8 cellular contexts compared by ENCODE assay signal in genomic region chr10:127906548-127907377, GRCh38. TPM values are rescaled to one million over a fixed set of nuclear protein-coding genes. Genes with fewer than 3 reads are reported as not detected.
DNase-seq lines count a peak whose midpoint lies in the region; ATAC-seq, FAIRE-seq and TF ChIP-seq lines count a peak whose summit lies in the region.

Gene PTPRE, plus strand, starts transcription at chr10:127907103. Its CDS starts 133,779 bp downstream, at chr10:128040882.

- CTCF ChIA-PET in endothelial cell of umbilical vein (lab: Charles Lee), result interaction anchor here (0.6 to 5.5 kb wide), 34 partner anchors 10 to 247 kb away, joined by 3 to 425 read pairs (median 6); no protein-coding TSS in a partner anchor

- peaks cover 20% of the 10 kb centered on the region for H3K4me1 ChIP-seq in endothelial cell of umbilical vein (ENCODE audit: control insufficient read depth, extremely low read depth, insufficient read depth, low read length)
- peaks cover 19 to 43% of the 10 kb centered on the region in 2 donors for H3K4me1 ChIP-seq in mucosa of rectum (ENCODE audit: control insufficient read depth in 2 of 2, insufficient read depth in 2 of 2, low read length in 2 of 2)

- peak within 1 kb of the TSS; percentile 82 for H3K9ac ChIP-seq in endothelial cell of umbilical vein (replicated peaks; ENCODE audit: extremely low read depth, insufficient read depth, low read length)
- H3K9ac ChIP-seq in mucosa of rectum (ENCODE audit: low read depth in 1 of 2, low read length in 2 of 2), result peak within 1 kb of the TSS; percentile 65 to 83

- TF ChIP-seq POLR2A in endothelial cell of umbilical vein (IDR thresholded peaks at IDR 0.05; ENCODE audit: low read depth, low read length), result peak; percentile 24

- H3K27me3 ChIP-seq in endothelial cell of umbilical vein (ENCODE audit: control insufficient read depth in 2 of 2, insufficient read depth in 2 of 2, low read length in 2 of 2) (no peaks in the 10 kb centered on the region), mucosa of rectum (ENCODE audit: control insufficient read depth in 2 of 2, insufficient read depth in 2 of 2, low read length in 2 of 2) (peaks cover 0 to 3% of the 10 kb centered on the region in 2 donors)

- peak within 1 kb of the TSS; percentile 81 for H3K4me2 ChIP-seq in endothelial cell of umbilical vein (ENCODE audit: insufficient read depth, low read length)

- TF ChIP-seq CTCF in GM12874 (IDR thresholded peaks at IDR 0.05; ENCODE audit: insufficient read depth, low read depth, low read length) (peak; percentile 68), endothelial cell of umbilical vein (IDR thresholded peaks at IDR 0.05; ENCODE audit: extremely low read depth in 1 of 2, insufficient read depth in 1 of 2, low read depth in 1 of 2, low read length in 2 of 2) (peak; percentile 72 to 92)

- peak; percentile 70 for FAIRE-seq in endothelial cell of umbilical vein (lab: Jason Lieb, UNC)

- peak within 1 kb of the TSS; percentile 56 for H2AFZ ChIP-seq in endothelial cell of umbilical vein (ENCODE audit: low read depth, low read length)

- intact Hi-C loops in endothelial cell of umbilical vein (cut with micrococcal nuclease), result loop anchor here (1.0 kb wide), 6 partner anchors 36 to 244 kb away; no protein-coding TSS in a partner anchor

- peak within 1 kb of the TSS; percentile 67 for H3K27ac ChIP-seq in endothelial cell of umbilical vein (ENCODE audit: insufficient read depth, low read depth, low read length)
- H3K27ac ChIP-seq in mucosa of rectum (ENCODE audit: low read depth in 2 of 2, low read length in 2 of 2), result peak within 1 kb of the TSS; percentile 82 to 84

- H3K79me2 ChIP-seq in endothelial cell of umbilical vein (ENCODE audit: control insufficient read depth, insufficient read depth, low read length), result peaks cover 19% of the 10 kb centered on the region

- POLR2A ChIA-PET in endothelial cell of umbilical vein (lab: Charles Lee), result interaction anchor here (1.5 kb wide), 1 partner anchor 84 kb away, joined by 5 read pairs; no protein-coding TSS in a partner anchor

- H3K4me3 ChIP-seq in endothelial cell of umbilical vein (replicated peaks in 1 of 3; ENCODE audit: insufficient read depth in 1 of 3, low read depth in 1 of 3, low read length in 3 of 3), result peak within 1 kb of the TSS; percentile 32 to 78 (median 61)
- H3K4me3 ChIP-seq in mucosa of rectum (ENCODE audit: low read length in 2 of 2), result peak within 1 kb of the TSS; percentile 67 to 70

- DNase-seq in NCI-H1105 treated with DMSO at 0.1 percent for 48 hours (lab: John Stamatoyannopoulos, UW), result peak; percentile 22
- peak; percentile 70 for DNase-seq in activated CD8-positive, alpha-beta memory T cell treated with anti-CD3 and anti-CD28 coated beads, Interleukin-2, amount 50 U/mL, for 4 hours
- DNase-seq in endothelial cell of umbilical vein (ENCODE audit: low read depth, low spot score), result peak; percentile 69
- DNase-seq in stimulated activated CD8-positive, alpha-beta memory T cell treated with anti-CD3 and anti-CD28 coated beads, Interleukin-4, amount 100 ng/mL, for 1 hour (ENCODE audit: low read depth in 2 of 2, low spot score in 1 of 2), result peak; percentile 8 to 15
- DNase-seq in NCI-H128 (lab: John Stamatoyannopoulos, UW; ENCODE audit: unreplicated experiment), result no peak

- BruUV-seq in endothelial cell of umbilical vein (replicated peaks; lab: Mats Ljungman, UMichigan), result no TSS peak

- no peaks in the 10 kb centered on the region for H3K9me1 ChIP-seq in endothelial cell of umbilical vein (replicated peaks; ENCODE audit: control insufficient read depth, extremely low read depth, insufficient read depth, low read length)

- ATAC-seq in HG02588 (IDR thresholded peaks at IDR 0.05; ENCODE audit: unreplicated experiment), result peak; percentile 81

- no peaks in the 10 kb centered on the region for H4K20me1 ChIP-seq in endothelial cell of umbilical vein (replicated peaks; ENCODE audit: control insufficient read depth, extremely low read depth, insufficient read depth, low read length)

- no peaks in the 10 kb centered on the region for H3K9me3 ChIP-seq in endothelial cell of umbilical vein (replicated peaks; ENCODE audit: control insufficient read depth, insufficient read depth, low read length)
- H3K9me3 ChIP-seq in mucosa of rectum (ENCODE audit: control insufficient read depth in 2 of 2, low read length in 2 of 2), result no peaks in the 10 kb centered on the region

- dilution Hi-C loops in endothelial cell of umbilical vein (cut with MboI; ENCODE audit: extremely low pct_ligation_motif_present, low sequenced_read_pairs), result no loop called here

- H3K36me3 ChIP-seq in endothelial cell of umbilical vein (ENCODE audit: control insufficient read depth in 2 of 2, extremely low read depth in 1 of 2, insufficient read depth in 2 of 2, low read length in 2 of 2) (peaks cover 0 to 3% of the 10 kb centered on the region in 2 experiments), mucosa of rectum (ENCODE audit: control insufficient read depth in 2 of 2, insufficient read depth in 2 of 2, low read length in 2 of 2) (no peaks in the 10 kb centered on the region)

TF ChIP-seq in endothelial cell of umbilical vein, 7 proteins besides CTCF, POLR2A, EP300 and RAD21:
- no peak for TF ChIP-seq FOS (IDR thresholded peaks at IDR 0.05; ENCODE audit: borderline replicate concordance, insufficient read depth, low read length)
- no peak for TF ChIP-seq JUN (IDR thresholded peaks at IDR 0.05; ENCODE audit: borderline replicate concordance, insufficient read depth, insufficient read length, low read depth)
- peak; percentile 81 for TF ChIP-seq POLR2AphosphoS5 (IDR thresholded peaks at IDR 0.05; ENCODE audit: insufficient read depth, low read depth, low read length)
- TF ChIP-seq MYC (IDR thresholded peaks at IDR 0.05; ENCODE audit: low read depth, low read length), result no peak

RNA-seq across cellular contexts. Expression of gene PTPRE, which starts in this region (rescaled TPM):
- 114 and 116 TPM in 2 replicates for total RNA-seq in endothelial cell of umbilical vein
- 36.8 and 37.3 TPM in 2 replicates for polyA plus RNA-seq in endothelial cell of umbilical vein
- 29.1 and 31.2 TPM in 2 replicates for polyA plus RNA-seq in endothelial cell of umbilical vein (2011; cell fraction: cytosol; rRNA removed)
- polyA plus RNA-seq in endothelial cell of umbilical vein (2011; cell fraction: nucleus; rRNA removed), result 169 and 197 TPM in 2 replicates
- 50.3 and 82.0 TPM in 2 replicates for polyA plus RNA-seq in endothelial cell of umbilical vein (2012)
- 81.1 and 94.2 TPM in 2 replicates for polyA minus RNA-seq in endothelial cell of umbilical vein
- 3.1 TPM for polyA minus RNA-seq in endothelial cell of umbilical vein (2011; cell fraction: cytosol; rRNA and poly(A)+ RNA removed)
- polyA minus RNA-seq in endothelial cell of umbilical vein (2011; cell fraction: nucleus; rRNA and poly(A)+ RNA removed), result 116 and 126 TPM in 2 replicates
